ENCODE assay signal across 13 cellular contexts in the genomic region with DNA sequence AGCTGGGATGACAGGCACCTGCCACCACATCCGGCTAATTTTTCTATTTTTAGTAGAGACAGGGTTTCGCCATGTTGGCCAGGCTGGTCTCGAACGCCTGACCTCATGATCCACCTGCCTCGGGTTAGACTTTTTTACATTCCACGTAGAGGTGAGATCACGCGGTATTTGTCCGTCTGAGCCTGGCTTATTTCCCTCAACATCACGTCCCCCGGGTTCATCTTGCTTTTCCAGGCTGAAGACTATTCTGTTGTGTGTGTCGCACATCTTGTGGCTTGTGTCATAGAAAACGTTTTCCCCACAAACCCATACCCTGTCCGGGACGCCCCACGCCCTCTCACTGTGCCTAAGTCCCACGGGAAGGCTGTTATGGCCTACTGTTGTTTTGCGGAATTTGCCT.
DNase-seq lines count a peak whose midpoint lies in the region; ATAC-seq and TF ChIP-seq lines count a peak whose summit lies in the region.
"Had no signal": no experiment of that assay in that cellular context is flagged by ENCODE, and none has a peak within 500 bp of the region (broad histone marks: within the 10 kb centered on the region; RNA-seq: fewer than 3 reads in every experiment).

No MANE protein-coding gene starts in this region.

- no peak overlapping the region for H3K27ac Mint-ChIP-seq in activated naive CD4-positive, alpha-beta T cell treated with anti-CD3 and anti-CD28 coated beads, Interleukin-2, amount 50 U/mL, for 24 hours
- no peak overlapping the region for H3K27ac Mint-ChIP-seq in progenitor cell of endocrine pancreas

- H3K4me3 Mint-ChIP-seq in activated naive CD4-positive, alpha-beta T cell treated with anti-CD3 and anti-CD28 coated beads, Interleukin-2, amount 50 U/mL, for 24 hours = peak overlapping the region; percentile 79
- no peak overlapping the region for H3K4me3 Mint-ChIP-seq in progenitor cell of endocrine pancreas (ENCODE audit: low read depth)

- no peaks in the 10 kb centered on the region for H3K9me3 ChIP-seq in upper lobe of right lung
- H3K9me3 ChIP-seq: psoas muscle had no signal

- H3K27me3 ChIP-seq in upper lobe of right lung = no peaks in the 10 kb centered on the region

- peaks cover 5% of the 10 kb centered on the region for H3K27me3 Mint-ChIP-seq in activated naive CD4-positive, alpha-beta T cell treated with anti-CD3 and anti-CD28 coated beads, Interleukin-2, amount 50 U/mL, for 24 hours
- H3K27me3 Mint-ChIP-seq in progenitor cell of endocrine pancreas = peaks cover 8% of the 10 kb centered on the region

- H3K36me3 ChIP-seq in upper lobe of right lung = no peaks in the 10 kb centered on the region

- no peak for DNase-seq in activated naive CD4-positive, alpha-beta T cell (lab: John Stamatoyannopoulos, UW)
- peak; percentile 20 to 22 for DNase-seq in activated T-cell treated with anti-CD3 and anti-CD28 coated beads, Interleukin-2, amount 50 U/mL, for 48 hours
- DNase-seq in upper lobe of right lung (peak; percentile 40), AML-193 (lab: John Stamatoyannopoulos, UW) (no peak), AG08395 (ENCODE audit: low spot score) (no peak), progenitor cell of endocrine pancreas (ENCODE audit: low spot score, unreplicated experiment) (no peak)
- DNase-seq: HCEC 1CT, kidney glomerular epithelial cell, NCI-H2107, psoas muscle had no signal

- H3K4me3 ChIP-seq in upper lobe of right lung = no peak overlapping the region
- H3K4me3 ChIP-seq: psoas muscle had no signal

- no peak overlapping the region for H3K27ac ChIP-seq in upper lobe of right lung
- H3K27ac ChIP-seq: psoas muscle had no signal

- no peaks in the 10 kb centered on the region for H3K9me3 Mint-ChIP-seq in activated naive CD4-positive, alpha-beta T cell treated with anti-CD3 and anti-CD28 coated beads, Interleukin-2, amount 50 U/mL, for 24 hours
- H3K9me3 Mint-ChIP-seq in progenitor cell of endocrine pancreas (ENCODE audit: low read depth) = no peaks in the 10 kb centered on the region

- H3K36me3 Mint-ChIP-seq in activated naive CD4-positive, alpha-beta T cell treated with anti-CD3 and anti-CD28 coated beads, Interleukin-2, amount 50 U/mL, for 24 hours = no peaks in the 10 kb centered on the region
- no peaks in the 10 kb centered on the region for H3K36me3 Mint-ChIP-seq in progenitor cell of endocrine pancreas (ENCODE audit: insufficient read depth)

- ATAC-seq in HG03378 (IDR thresholded peaks at IDR 0.05; ENCODE audit: unreplicated experiment) (peak; percentile 47), upper lobe of right lung (no peak)
- ATAC-seq: psoas muscle, Right ventricle myocardium inferior had no signal

- H3K4me1 Mint-ChIP-seq in activated naive CD4-positive, alpha-beta T cell treated with anti-CD3 and anti-CD28 coated beads, Interleukin-2, amount 50 U/mL, for 24 hours = peaks cover 16% of the 10 kb centered on the region
- H3K4me1 Mint-ChIP-seq in progenitor cell of endocrine pancreas (ENCODE audit: low read depth) = no peaks in the 10 kb centered on the region

- H3K4me1 ChIP-seq in upper lobe of right lung = no peaks in the 10 kb centered on the region
- H3K4me1 ChIP-seq: psoas muscle had no signal

- intact Hi-C loops in upper lobe of right lung (cut with DNase I) = no loop called here

- TF ChIP-seq CTCF in upper lobe of right lung (IDR thresholded peaks at IDR 0.05) = no peak
- TF ChIP-seq CTCF in progenitor cell of endocrine pancreas (IDR thresholded peaks at IDR 0.05; ENCODE audit: unreplicated experiment) = no peak

Comparison
In these comparisons a context has a peak if more than half of its experiments do, and no peak if none do; other contexts are left out.
1. DNase-seq: peak in activated T-cell treated with anti-CD3 and anti-CD28 coated beads, Interleukin-2, amount 50 U/mL, for 48 hours (2 of 2) and upper lobe of right lung (single experiment); none in activated naive CD4-positive, alpha-beta T cell (0 of 4), AML-193 (0 of 2), AG08395 (single experiment) and progenitor cell of endocrine pancreas (single experiment).